8 cellular contexts compared by ENCODE assay signal in genomic region chr7:45920543-45921380, GRCh38. TPM values are rescaled to one million over a fixed set of nuclear protein-coding genes. Genes with fewer than 3 reads are reported as not detected.
DNase-seq lines count a peak whose midpoint lies in the region; ATAC-seq and FAIRE-seq lines count a peak whose summit lies in the region.

Gene IGFBP3, minus strand, starts transcription at chr7:45921272. Its CDS starts 132 bp downstream, at chr7:45921140.

- ATAC-seq in HG02610 (IDR thresholded peaks at IDR 0.05; ENCODE audit: unreplicated experiment) (no peak), GM19455 (IDR thresholded peaks at IDR 0.05; ENCODE audit: unreplicated experiment) (no peak)

- H3K27ac ChIP-seq in small intestine (ENCODE audit: low read depth in 1 of 2, low read length in 1 of 2) = peak within 1 kb of the TSS in 1 of 2 donors; percentile 1

- H3K36me3 ChIP-seq in NT2/D1 (ENCODE audit: insufficient read depth, insufficient read length, low read length) (peaks cover 14% of the 10 kb centered on the region), small intestine (ENCODE audit: control insufficient read depth in 2 of 2, insufficient read depth in 2 of 2, low read length in 2 of 2) (no peaks in the 10 kb centered on the region)

- DNase-seq in NCI-H82 (lab: John Stamatoyannopoulos, UW) = peak; percentile 63
- no peak for DNase-seq in NCI-H82 treated with DMSO at 0.1 percent for 48 hours (lab: John Stamatoyannopoulos, UW; ENCODE audit: unreplicated experiment)
- DNase-seq in NT2/D1 (ENCODE audit: low read depth, low spot score) = no peak
- DNase-seq in central memory CD4-positive, alpha-beta T cell = peak; percentile 25
- DNase-seq in iris pigment epithelial cell (ENCODE audit: low read depth) = peak; percentile 69
- DNase-seq in small intestine = peak; percentile 40

- H3K9ac ChIP-seq in NT2/D1 (ENCODE audit: insufficient read length, low read depth) = peak within 1 kb of the TSS; percentile 74

- H3K4me1 ChIP-seq in NT2/D1 (ENCODE audit: insufficient read depth, insufficient read length) = peaks cover 6% of the 10 kb centered on the region
- H3K4me1 ChIP-seq in small intestine (ENCODE audit: control insufficient read depth in 2 of 2, insufficient read depth in 1 of 2, low read depth in 1 of 2, low read length in 1 of 2) = no peaks in the 10 kb centered on the region

- H3K4me3 ChIP-seq in NT2/D1 (ENCODE audit: insufficient read length, low read depth) = peak within 1 kb of the TSS; percentile 62
- peak within 1 kb of the TSS in 1 of 2 donors; percentile 39 for H3K4me3 ChIP-seq in small intestine (ENCODE audit: low read depth in 1 of 2, low read length in 2 of 2)

- no peak for FAIRE-seq in small intestine (lab: Jason Lieb, UNC)

- H3K9me3 ChIP-seq in NT2/D1 (ENCODE audit: insufficient read depth, low read length) (no peaks in the 10 kb centered on the region), small intestine (ENCODE audit: control insufficient read depth, low read depth) (no peaks in the 10 kb centered on the region)

- WGBS in small intestine, 3 donors = 1 to 2% (median 2%) methylated on average over 76 to 109 of the region's 109 CpGs

- H3K27me3 ChIP-seq in NT2/D1 (ENCODE audit: insufficient read depth, insufficient read length) = peaks cover 57% of the 10 kb centered on the region
- peaks cover 10 to 11% of the 10 kb centered on the region in 2 donors for H3K27me3 ChIP-seq in small intestine (ENCODE audit: control insufficient read depth in 2 of 2, insufficient read depth in 2 of 2, low read length in 2 of 2)

RNA-seq across cellular contexts. Expression of gene IGFBP3, which starts in this region (rescaled TPM):
- 10 to 100 TPM in 1 of 3 donors, 1 to 10 TPM in 2; 1.6 to 92.1 (median 7.0) TPM for polyA plus RNA-seq in small intestine

Comparison
In these comparisons a context has a peak if more than half of its experiments do, and no peak if none do; other contexts are left out.
1. DNase-seq: peak in NCI-H82 (single experiment), central memory CD4-positive, alpha-beta T cell (single experiment), iris pigment epithelial cell (single experiment) and small intestine (single experiment); none in NCI-H82 treated with DMSO at 0.1 percent for 48 hours (single experiment) and NT2/D1 (single experiment).